In genomic region chr10:6005856-6006390, GRCh38 we compare ENCODE assay signal across 16 cellular contexts. TPM values are rescaled to one million over a fixed set of nuclear protein-coding genes. Genes with fewer than 3 reads are reported as not detected.
DNase-seq lines count a peak whose midpoint lies in the region; ATAC-seq and TF ChIP-seq lines count a peak whose summit lies in the region.
"Had no signal": no experiment of that assay in that cellular context is flagged by ENCODE, and none has a peak within 500 bp of the region (broad histone marks: within the 10 kb centered on the region; RNA-seq: fewer than 3 reads in every experiment).

No MANE protein-coding gene starts in this region.

- no peak overlapping the region for H3K4me3 Mint-ChIP-seq in activated T-cell treated with anti-CD3 and anti-CD28 coated beads, Interleukin-2, amount 50 U/mL, for 72 hours
- H3K4me3 Mint-ChIP-seq: CD14-positive monocyte; CD8-positive, alpha-beta T cell had no signal

- peaks cover 6 to 17% of the 10 kb centered on the region in 2 donors for H3K36me3 Mint-ChIP-seq in activated T-cell treated with anti-CD3 and anti-CD28 coated beads, Interleukin-2, amount 50 U/mL, for 72 hours (ENCODE audit: insufficient read depth in 2 of 2)
- H3K36me3 Mint-ChIP-seq: CD14-positive monocyte; CD8-positive, alpha-beta T cell had no signal

- TF ChIP-seq POLR2A in erythroblast (IDR thresholded peaks at IDR 0.05; ENCODE audit: low read length), result peak; percentile 54

- ATAC-seq in activated T-cell treated with anti-CD3 and anti-CD28 coated beads, Interleukin-2, amount 50 U/mL, for 72 hours (replicated peaks in 1 of 2), result no peak
- no peak for ATAC-seq in GM21526 (IDR thresholded peaks at IDR 0.05; ENCODE audit: low FRiP score, unreplicated experiment)
- ATAC-seq in GM21423 (IDR thresholded peaks at IDR 0.05; ENCODE audit: unreplicated experiment), result no peak
- ATAC-seq: CD8-positive, alpha-beta T cell had no signal

- H3K9me3 Mint-ChIP-seq in activated T-cell treated with anti-CD3 and anti-CD28 coated beads, Interleukin-2, amount 50 U/mL, for 72 hours, result peaks cover 6 to 17% of the 10 kb centered on the region in 2 donors
- H3K9me3 Mint-ChIP-seq: CD8-positive, alpha-beta T cell had no signal

- H3K27me3 Mint-ChIP-seq in activated T-cell treated with anti-CD3 and anti-CD28 coated beads, Interleukin-2, amount 50 U/mL, for 72 hours (ENCODE audit: low read depth), result no peaks in the 10 kb centered on the region

- DNase-seq in activated T-cell treated with anti-CD3 and anti-CD28 coated beads, Interleukin-2, amount 50 U/mL, for 72 hours, result no peak
- no peak for DNase-seq in activated T-cell treated with anti-CD3 and anti-CD28 coated beads for 4 hours
- peak; percentile 32 for DNase-seq in RPMI7951 (ENCODE audit: low read depth)
- DNase-seq in erythroblast (lab: John Stamatoyannopoulos, UW), result peak; percentile 70 to 82
- DNase-seq in activated CD4-positive, CD25-positive, alpha-beta regulatory T cell (lab: John Stamatoyannopoulos, UW), result no peak
- DNase-seq: BE2C; CD8-positive, alpha-beta T cell; COR-L47; DMS153; DMS79 treated with DMSO at 0.1 percent for 48 hours; EL; H7; KBM-7 had no signal

- H3K4me1 Mint-ChIP-seq in activated T-cell treated with anti-CD3 and anti-CD28 coated beads, Interleukin-2, amount 50 U/mL, for 72 hours (ENCODE audit: low read depth), result peaks cover 46% of the 10 kb centered on the region

- peak overlapping the region; percentile 23 for H3K27ac Mint-ChIP-seq in activated T-cell treated with anti-CD3 and anti-CD28 coated beads, Interleukin-2, amount 50 U/mL, for 72 hours
- H3K27ac Mint-ChIP-seq: CD14-positive monocyte; CD8-positive, alpha-beta T cell had no signal

RNA-seq across cellular contexts. Expression of gene IL15RA, which starts 28.6 kb away (rescaled TPM):
- 10 to 100 TPM; 23.7 to 30.0 TPM for total RNA-seq in activated T-cell treated with anti-CD3 and anti-CD28 coated beads, Interleukin-2, amount 50 U/mL, for 72 hours
- 15.3 and 18.5 TPM in 2 replicates for total RNA-seq in RPMI7951 (2014; rRNA removed; shearing (Covaris generic))

RNA-seq across cellular contexts. Expression of gene IL2RA, which starts 56.2 kb away (rescaled TPM):
- total RNA-seq in activated T-cell treated with anti-CD3 and anti-CD28 coated beads, Interleukin-2, amount 50 U/mL, for 72 hours, result 1,000 to 10,000 TPM in 1 of 2 donors, 100 to 1,000 TPM in 1; 848 to 1,110 TPM
- total RNA-seq in RPMI7951 (2014; rRNA removed; shearing (Covaris generic)), result not detected in 2 replicates
- total RNA-seq: H7 had no signal

Comparison
In these comparisons a context has a peak if more than half of its experiments do, and no peak if none do; other contexts are left out.
1. DNase-seq: peak in RPMI7951 (single experiment) and erythroblast (2 of 2); none in activated T-cell treated with anti-CD3 and anti-CD28 coated beads, Interleukin-2, amount 50 U/mL, for 72 hours (0 of 2), activated T-cell treated with anti-CD3 and anti-CD28 coated beads for 4 hours (single experiment) and activated CD4-positive, CD25-positive, alpha-beta regulatory T cell (0 of 4).
2. RNA of gene IL2RA, which starts 56.2 kb away (total RNA-seq): 848 to 1,110 TPM in activated T-cell treated with anti-CD3 and anti-CD28 coated beads, Interleukin-2, amount 50 U/mL, for 72 hours; not detected in RPMI7951; every median in the first group is over 100 times any median in the second.